ENCODE assay signal across 1 cellular context in the genomic region with DNA sequence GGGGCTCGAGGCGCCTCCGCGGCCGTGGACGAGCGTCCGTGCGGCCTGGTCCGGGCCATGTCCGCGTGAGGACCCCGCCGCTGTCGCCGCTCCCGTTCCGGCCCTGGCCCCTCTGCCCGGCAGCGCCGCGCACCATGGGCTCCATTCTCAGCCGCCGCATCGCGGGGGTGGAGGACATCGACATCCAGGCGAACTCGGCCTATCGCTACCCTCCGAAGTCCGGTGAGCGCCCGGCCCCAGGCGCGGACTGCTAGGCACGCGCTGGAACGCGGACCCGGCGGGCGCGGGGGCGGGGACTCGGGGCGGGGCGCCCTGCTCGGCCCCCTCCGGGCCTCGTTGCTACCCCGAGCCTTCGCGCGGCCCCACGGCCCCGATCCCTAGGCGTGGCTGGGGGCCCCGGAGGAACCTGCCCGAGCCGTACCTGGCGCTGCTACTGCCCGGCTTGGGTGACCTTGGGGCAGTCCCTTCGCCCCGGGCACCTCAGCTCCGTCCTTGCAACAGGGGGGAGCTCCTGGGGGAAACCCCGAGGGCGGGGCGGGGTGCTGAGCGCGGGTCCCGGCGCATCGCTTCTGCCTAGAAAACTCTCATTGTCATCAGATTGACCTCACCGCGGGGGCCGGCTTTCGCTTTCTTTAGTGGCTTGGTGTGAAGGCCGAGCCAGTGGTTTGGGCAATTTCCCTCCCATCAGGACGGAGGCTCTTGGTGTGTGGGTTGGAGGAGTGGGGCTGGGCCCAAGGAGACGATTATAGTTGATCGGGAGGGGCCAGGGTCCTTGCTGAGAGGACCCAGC.
A peak's percentile ranks its signal among the peaks of the same experiment; 100 is the strongest.
TF ChIP-seq lines count a peak whose summit lies in the region.

No MANE protein-coding gene starts in this region.

TF ChIP-seq in HepG2, 621 proteins besides CTCF, POLR2A, EP300 and RAD21 (continued from another document and continues in another):
- TF ChIP-seq, protein P1, sequence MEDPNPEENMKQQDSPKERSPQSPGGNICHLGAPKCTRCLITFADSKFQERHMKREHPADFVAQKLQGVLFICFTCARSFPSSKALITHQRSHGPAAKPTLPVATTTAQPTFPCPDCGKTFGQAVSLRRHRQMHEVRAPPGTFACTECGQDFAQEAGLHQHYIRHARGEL (CRISPR knock-in tag; IDR thresholded peaks at IDR 0.05) = no peak
- TF ChIP-seq ELF4 (CRISPR knock-in tag; IDR thresholded peaks at IDR 0.05; ENCODE audit: borderline replicate concordance) (no peak), MLLT10 (CRISPR knock-in tag; IDR thresholded peaks at IDR 0.05) (no peak), ZNF335 (CRISPR knock-in tag; IDR thresholded peaks at IDR 0.05) (no peak), ZBTB43 (CRISPR knock-in tag; conservative IDR thresholded peaks at IDR 0.05) (no peak), ZNF781 (CRISPR knock-in tag; IDR thresholded peaks at IDR 0.05; ENCODE audit: borderline replicate concordance, not compliant biosample characterization) (no peak), ZNF629 (CRISPR knock-in tag; conservative IDR thresholded peaks at IDR 0.05) (no peak), ZMYM3 (CRISPR knock-in tag; IDR thresholded peaks at IDR 0.05) (no peak), HNRNPUL1 (IDR thresholded peaks at IDR 0.05; ENCODE audit: low read depth, low read length) (no peak), SSRP1 (CRISPR knock-in tag; IDR thresholded peaks at IDR 0.05) (no peak), ARNT2 (CRISPR knock-in tag; IDR thresholded peaks at IDR 0.05; ENCODE audit: low read depth) (peak; percentile 76; the same call in 1 of the 2 replicates), ZBTB3 (CRISPR knock-in tag; IDR thresholded peaks at IDR 0.05; ENCODE audit: borderline replicate concordance, low read depth) (no peak; the same call in 1 of the 2 replicates), CENPT (CRISPR knock-in tag; IDR thresholded peaks at IDR 0.05; ENCODE audit: low read depth) (0 out of 2 replicates have a peak, but pooled peaks have one; percentile 54), ZNF34 (CRISPR knock-in tag; IDR thresholded peaks at IDR 0.05; ENCODE audit: borderline replicate concordance) (no peak; the same call in 1 of the 2 replicates), HMG20A (CRISPR knock-in tag; IDR thresholded peaks at IDR 0.05; ENCODE audit: borderline replicate concordance) (no peak), NR3C1 (CRISPR knock-in tag; IDR thresholded peaks at IDR 0.05) (no peak), SATB2 (CRISPR knock-in tag; IDR thresholded peaks at IDR 0.05) (0 out of 2 replicates have a peak, but pooled peaks have one; percentile 7), ZNF280D (CRISPR knock-in tag; IDR thresholded peaks at IDR 0.05) (no peak), ZNF530 (CRISPR knock-in tag; IDR thresholded peaks at IDR 0.05; ENCODE audit: low read depth) (no peak), CBX1 (IDR thresholded peaks at IDR 0.05; ENCODE audit: low read depth) (peak; percentile 38), FOXC1 (CRISPR knock-in tag; IDR thresholded peaks at IDR 0.05; ENCODE audit: borderline replicate concordance) (no peak), STAT5B (CRISPR knock-in tag; IDR thresholded peaks at IDR 0.05) (no peak), RNF2 (conservative IDR thresholded peaks at IDR 0.05; ENCODE audit: low read depth) (peak; percentile 58), BCL6 (CRISPR knock-in tag; IDR thresholded peaks at IDR 0.05) (no peak; the same call in 1 of the 2 replicates), KAT7 (CRISPR knock-in tag; IDR thresholded peaks at IDR 0.05; ENCODE audit: borderline replicate concordance) (no peak; the same call in 1 of the 2 replicates), ZFP36L2 (CRISPR knock-in tag; IDR thresholded peaks at IDR 0.05) (no peak), ZZZ3 (CRISPR knock-in tag; IDR thresholded peaks at IDR 0.05; ENCODE audit: borderline replicate concordance) (no peak), SP140L (CRISPR knock-in tag; IDR thresholded peaks at IDR 0.05; ENCODE audit: borderline replicate concordance) (no peak), ZNF7 (CRISPR knock-in tag; IDR thresholded peaks at IDR 0.05) (no peak), ZNF562 (CRISPR knock-in tag; IDR thresholded peaks at IDR 0.05; ENCODE audit: borderline replicate concordance) (no peak), ZKSCAN8 (CRISPR knock-in tag; IDR thresholded peaks at IDR 0.05; ENCODE audit: borderline replicate concordance) (no peak), ZNF660 (CRISPR knock-in tag; IDR thresholded peaks at IDR 0.05; ENCODE audit: borderline replicate concordance, low read depth) (no peak), ATAD3A (CRISPR knock-in tag; IDR thresholded peaks at IDR 0.05) (no peak), IRF2 (CRISPR knock-in tag; IDR thresholded peaks at IDR 0.05) (no peak), CHD2 (IDR thresholded peaks at IDR 0.05; ENCODE audit: low read depth, low read length) (no peak), ZBTB39 (CRISPR knock-in tag; IDR thresholded peaks at IDR 0.05) (no peak), SP5 (CRISPR knock-in tag; IDR thresholded peaks at IDR 0.05; ENCODE audit: borderline replicate concordance, low read depth) (peak; percentile 49), ZNF329 (CRISPR knock-in tag; IDR thresholded peaks at IDR 0.05; ENCODE audit: low read depth) (no peak), TBX2 (CRISPR knock-in tag; IDR thresholded peaks at IDR 0.05; ENCODE audit: borderline replicate concordance) (no peak)
- TF ChIP-seq, protein P2, sequence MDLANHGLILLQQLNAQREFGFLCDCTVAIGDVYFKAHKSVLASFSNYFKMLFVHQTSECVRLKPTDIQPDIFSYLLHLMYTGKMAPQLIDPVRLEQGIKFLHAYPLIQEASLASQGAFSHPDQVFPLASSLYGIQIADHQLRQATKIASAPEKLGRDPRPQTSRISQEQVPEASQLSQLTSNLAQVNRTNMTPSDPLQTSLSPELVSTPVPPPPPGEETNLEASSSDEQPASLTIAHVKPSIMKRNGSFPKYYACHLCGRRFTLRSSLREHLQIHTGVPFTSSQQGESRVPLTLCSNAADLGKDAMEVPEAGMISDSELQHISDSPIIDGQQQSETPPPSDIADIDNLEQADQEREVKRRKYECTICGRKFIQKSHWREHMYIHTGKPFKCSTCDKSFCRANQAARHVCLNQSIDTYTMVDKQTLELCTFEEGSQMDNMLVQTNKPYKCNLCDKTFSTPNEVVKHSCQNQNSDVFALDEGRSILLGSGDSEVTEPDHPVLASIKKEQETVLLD (CRISPR knock-in tag; IDR thresholded peaks at IDR 0.05; ENCODE audit: low read depth) = peak; percentile 80
- TF ChIP-seq, protein P3, sequence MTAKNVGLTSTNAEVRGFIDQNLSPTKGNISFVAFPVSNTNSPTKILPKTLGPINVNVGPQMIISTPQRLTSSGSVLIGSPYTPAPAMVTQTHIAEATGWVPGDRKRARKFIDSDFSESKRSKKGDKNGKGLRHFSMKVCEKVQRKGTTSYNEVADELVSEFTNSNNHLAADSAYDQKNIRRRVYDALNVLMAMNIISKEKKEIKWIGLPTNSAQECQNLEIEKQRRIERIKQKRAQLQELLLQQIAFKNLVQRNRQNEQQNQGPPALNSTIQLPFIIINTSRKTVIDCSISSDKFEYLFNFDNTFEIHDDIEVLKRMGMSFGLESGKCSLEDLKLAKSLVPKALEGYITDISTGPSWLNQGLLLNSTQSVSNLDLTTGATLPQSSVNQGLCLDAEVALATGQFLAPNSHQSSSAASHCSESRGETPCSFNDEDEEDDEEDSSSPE (CRISPR knock-in tag; IDR thresholded peaks at IDR 0.05) = peak; percentile 46
- TF ChIP-seq, protein P4, sequence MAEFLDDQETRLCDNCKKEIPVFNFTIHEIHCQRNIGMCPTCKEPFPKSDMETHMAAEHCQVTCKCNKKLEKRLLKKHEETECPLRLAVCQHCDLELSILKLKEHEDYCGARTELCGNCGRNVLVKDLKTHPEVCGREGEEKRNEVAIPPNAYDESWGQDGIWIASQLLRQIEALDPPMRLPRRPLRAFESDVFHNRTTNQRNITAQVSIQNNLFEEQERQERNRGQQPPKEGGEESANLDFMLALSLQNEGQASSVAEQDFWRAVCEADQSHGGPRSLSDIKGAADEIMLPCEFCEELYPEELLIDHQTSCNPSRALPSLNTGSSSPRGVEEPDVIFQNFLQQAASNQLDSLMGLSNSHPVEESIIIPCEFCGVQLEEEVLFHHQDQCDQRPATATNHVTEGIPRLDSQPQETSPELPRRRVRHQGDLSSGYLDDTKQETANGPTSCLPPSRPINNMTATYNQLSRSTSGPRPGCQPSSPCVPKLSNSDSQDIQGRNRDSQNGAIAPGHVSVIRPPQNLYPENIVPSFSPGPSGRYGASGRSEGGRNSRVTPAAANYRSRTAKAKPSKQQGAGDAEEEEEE (CRISPR knock-in tag; IDR thresholded peaks at IDR 0.05; ENCODE audit: borderline replicate concordance) = no peak
- TF ChIP-seq, protein P5, sequence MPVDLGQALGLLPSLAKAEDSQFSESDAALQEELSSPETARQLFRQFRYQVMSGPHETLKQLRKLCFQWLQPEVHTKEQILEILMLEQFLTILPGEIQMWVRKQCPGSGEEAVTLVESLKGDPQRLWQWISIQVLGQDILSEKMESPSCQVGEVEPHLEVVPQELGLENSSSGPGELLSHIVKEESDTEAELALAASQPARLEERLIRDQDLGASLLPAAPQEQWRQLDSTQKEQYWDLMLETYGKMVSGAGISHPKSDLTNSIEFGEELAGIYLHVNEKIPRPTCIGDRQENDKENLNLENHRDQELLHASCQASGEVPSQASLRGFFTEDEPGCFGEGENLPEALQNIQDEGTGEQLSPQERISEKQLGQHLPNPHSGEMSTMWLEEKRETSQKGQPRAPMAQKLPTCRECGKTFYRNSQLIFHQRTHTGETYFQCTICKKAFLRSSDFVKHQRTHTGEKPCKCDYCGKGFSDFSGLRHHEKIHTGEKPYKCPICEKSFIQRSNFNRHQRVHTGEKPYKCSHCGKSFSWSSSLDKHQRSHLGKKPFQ (CRISPR knock-in tag; IDR thresholded peaks at IDR 0.05; ENCODE audit: insufficient replicate concordance) = no peak
